1 cellular context compared by ENCODE assay signal in the genomic region with DNA sequence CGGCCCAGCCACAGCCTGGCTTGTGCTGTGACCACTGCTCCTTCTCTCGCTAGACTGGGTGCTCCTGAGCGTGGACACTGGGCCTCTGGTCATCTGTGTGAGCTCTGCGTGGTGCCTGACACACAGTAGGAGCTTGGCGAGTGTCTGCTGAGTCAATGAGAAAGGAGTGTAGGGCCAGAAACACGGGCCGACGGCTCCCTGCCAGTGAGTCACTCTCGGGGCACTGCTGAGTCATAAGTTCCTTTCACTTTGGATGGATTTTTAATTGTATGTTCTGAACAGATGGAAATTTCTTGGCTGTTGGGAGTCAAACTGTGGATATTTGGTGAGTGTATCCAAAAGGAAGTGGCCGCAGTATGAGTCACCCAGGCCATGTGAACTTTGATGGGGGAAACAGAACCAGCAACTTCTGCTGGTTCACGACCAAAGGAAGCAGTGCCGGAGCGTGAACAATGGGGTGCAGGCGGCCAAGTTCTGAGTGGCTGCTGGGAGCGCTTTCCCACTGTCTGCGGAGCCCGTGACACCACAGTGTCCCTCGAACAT.
TF ChIP-seq lines count a peak whose summit lies in the region.

No MANE protein-coding gene starts in this region.

TF ChIP-seq in HepG2, 621 proteins besides CTCF, POLR2A, EP300 and RAD21 (continued from another document):
- TF ChIP-seq SNRNP70 (IDR thresholded peaks at IDR 0.05; ENCODE audit: low read depth, low read length) (no peak), SP2 (CRISPR knock-in tag; IDR thresholded peaks at IDR 0.05) (no peak), ATAD3A (CRISPR knock-in tag; IDR thresholded peaks at IDR 0.05) (no peak)
- TF ChIP-seq, protein P1, sequence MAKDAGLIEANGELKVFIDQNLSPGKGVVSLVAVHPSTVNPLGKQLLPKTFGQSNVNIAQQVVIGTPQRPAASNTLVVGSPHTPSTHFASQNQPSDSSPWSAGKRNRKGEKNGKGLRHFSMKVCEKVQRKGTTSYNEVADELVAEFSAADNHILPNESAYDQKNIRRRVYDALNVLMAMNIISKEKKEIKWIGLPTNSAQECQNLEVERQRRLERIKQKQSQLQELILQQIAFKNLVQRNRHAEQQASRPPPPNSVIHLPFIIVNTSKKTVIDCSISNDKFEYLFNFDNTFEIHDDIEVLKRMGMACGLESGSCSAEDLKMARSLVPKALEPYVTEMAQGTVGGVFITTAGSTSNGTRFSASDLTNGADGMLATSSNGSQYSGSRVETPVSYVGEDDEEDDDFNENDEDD (CRISPR knock-in tag; IDR thresholded peaks at IDR 0.05; ENCODE audit: borderline replicate concordance), result peak; percentile 19; the same call in 1 of the 2 replicates
- TF ChIP-seq, protein P2, sequence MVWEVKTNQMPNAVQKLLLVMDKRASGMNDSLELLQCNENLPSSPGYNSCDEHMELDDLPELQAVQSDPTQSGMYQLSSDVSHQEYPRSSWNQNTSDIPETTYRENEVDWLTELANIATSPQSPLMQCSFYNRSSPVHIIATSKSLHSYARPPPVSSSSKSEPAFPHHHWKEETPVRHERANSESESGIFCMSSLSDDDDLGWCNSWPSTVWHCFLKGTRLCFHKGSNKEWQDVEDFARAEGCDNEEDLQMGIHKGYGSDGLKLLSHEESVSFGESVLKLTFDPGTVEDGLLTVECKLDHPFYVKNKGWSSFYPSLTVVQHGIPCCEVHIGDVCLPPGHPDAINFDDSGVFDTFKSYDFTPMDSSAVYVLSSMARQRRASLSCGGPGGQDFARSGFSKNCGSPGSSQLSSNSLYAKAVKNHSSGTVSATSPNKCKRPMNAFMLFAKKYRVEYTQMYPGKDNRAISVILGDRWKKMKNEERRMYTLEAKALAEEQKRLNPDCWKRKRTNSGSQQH (CRISPR knock-in tag; IDR thresholded peaks at IDR 0.05; ENCODE audit: low read depth), result no peak
